Comparison of ENCODE assay signal across 8 cellular contexts in genomic region chr1:41795205-41795762, GRCh38.
DNase-seq lines count a peak whose midpoint lies in the region; ATAC-seq, FAIRE-seq and TF ChIP-seq lines count a peak whose summit lies in the region.

No MANE protein-coding gene starts in this region.

- WGBS in adrenal gland, 4 donors, result 70 to 76% (median 73%) methylated on average over 5 of the region's 5 CpGs

- ATAC-seq in WTC11 (no peak), GM18861 (IDR thresholded peaks at IDR 0.05; ENCODE audit: unreplicated experiment) (no peak)

- no peaks in the 10 kb centered on the region for H3K36me3 Mint-ChIP-seq in WTC11

- no peak overlapping the region for H3K27ac Mint-ChIP-seq in WTC11

- TF ChIP-seq POLR2A in adrenal gland (IDR thresholded peaks at IDR 0.05), result no peak

- no peak overlapping the region for H3K4me3 Mint-ChIP-seq in WTC11

- CTCF ChIA-PET in WTC11 (lab: Charles Lee), result interaction anchor here (0.8 kb wide), 2 partner anchors 15 to 279 kb away, joined by 3 read pairs; no protein-coding TSS in a partner anchor

- DNase-seq in AG09319 (ENCODE audit: extremely low read depth, low read depth) (no peak), HT-29 (ENCODE audit: low spot score) (peak; percentile 18), adrenal gland (peak in 1 of 7 donors; percentile 10), kidney (no peak), WTC11 (ENCODE audit: low spot score) (no peak), NCI-H2107 (lab: John Stamatoyannopoulos, UW) (no peak), hepatic stellate cell (ENCODE audit: low spot score) (no peak)

- H3K9ac ChIP-seq in kidney (ENCODE audit: low read length in 2 of 2), result no peak overlapping the region

- intact Hi-C loops in adrenal gland (cut with DNase I), result loop anchor here in 1 of 2 donors (10.0 kb wide), 1 partner anchor 220 kb away; no protein-coding TSS in a partner anchor
- intact Hi-C loops in kidney (cut with DNase I), result no loop called here

- no peaks in the 10 kb centered on the region for H3K9me3 Mint-ChIP-seq in WTC11

- FAIRE-seq in kidney (lab: Jason Lieb, UNC), result no peak

- no peaks in the 10 kb centered on the region for H3K9me3 ChIP-seq in adrenal gland (replicated peaks in 1 of 3)
- no peaks in the 10 kb centered on the region for H3K9me3 ChIP-seq in kidney (ENCODE audit: control insufficient read depth in 1 of 2, low read length in 2 of 2)

- no peaks in the 10 kb centered on the region for H3K27me3 ChIP-seq in adrenal gland

- 0 out of 2 replicates have a peak, but pooled peaks cover 1% of the 10 kb centered on the region for H3K4me1 Mint-ChIP-seq in WTC11

- H3K36me3 ChIP-seq in adrenal gland (replicated peaks in 1 of 2) (no peaks in the 10 kb centered on the region), kidney (ENCODE audit: control insufficient read depth in 1 of 2, insufficient read depth in 2 of 2, low read length in 2 of 2) (no peaks in the 10 kb centered on the region)

- H3K27me3 Mint-ChIP-seq in WTC11 (ENCODE audit: low read depth), result no peaks in the 10 kb centered on the region

- H3K27ac ChIP-seq in adrenal gland (no peak overlapping the region), kidney (ENCODE audit: low read depth in 2 of 2, low read length in 2 of 2) (no peak overlapping the region)

- TF ChIP-seq CTCF in AG09319 (IDR thresholded peaks at IDR 0.05; ENCODE audit: low read depth, low read length) (peak; percentile 58), adrenal gland (IDR thresholded peaks at IDR 0.05) (peak in 5 of 6 experiments; percentile 7 to 38 (median 26)), kidney (IDR thresholded peaks at IDR 0.05; ENCODE audit: borderline replicate concordance, extremely low read depth, insufficient read depth) (peak; percentile 11), WTC11 (IDR thresholded peaks at IDR 0.05) (no peak)

- no peak overlapping the region for H3K4me3 ChIP-seq in adrenal gland
- no peak overlapping the region for H3K4me3 ChIP-seq in kidney (ENCODE audit: low read length in 2 of 2)

- H3K4me1 ChIP-seq in adrenal gland (replicated peaks in 1 of 2), result peaks cover 0 to 5% of the 10 kb centered on the region in 2 donors
- no peaks in the 10 kb centered on the region for H3K4me1 ChIP-seq in kidney (ENCODE audit: control insufficient read depth in 1 of 2, insufficient read depth in 1 of 2, low read depth in 1 of 2, low read length in 2 of 2)

- POLR2A ChIA-PET in WTC11 (lab: Charles Lee), result no interaction called here

TF ChIP-seq in WTC11, 78 proteins besides CTCF, POLR2A, EP300 and RAD21 (continues in another document):
- TF ChIP-seq NR1H2 (CRISPR knock-in tag; IDR thresholded peaks at IDR 0.05) (no peak), TEAD1 (CRISPR knock-in tag; IDR thresholded peaks at IDR 0.05) (no peak), STAT6 (CRISPR knock-in tag; conservative IDR thresholded peaks at IDR 0.05; ENCODE audit: low read depth) (no peak), ZNF423 (CRISPR knock-in tag; IDR thresholded peaks at IDR 0.05) (no peak), ETV6 (CRISPR knock-in tag; IDR thresholded peaks at IDR 0.05) (no peak), ZNF671 (CRISPR knock-in tag; IDR thresholded peaks at IDR 0.05) (no peak), TEAD4 (CRISPR knock-in tag; IDR thresholded peaks at IDR 0.05) (no peak), E2F1 (CRISPR knock-in tag; IDR thresholded peaks at IDR 0.05) (no peak), FOXJ3 (CRISPR knock-in tag; IDR thresholded peaks at IDR 0.05; ENCODE audit: borderline replicate concordance) (no peak), GRHL2 (CRISPR knock-in tag; IDR thresholded peaks at IDR 0.05; ENCODE audit: insufficient replicate concordance, severe bottlenecking) (no peak), E2F5 (CRISPR knock-in tag; IDR thresholded peaks at IDR 0.05) (no peak), ZNF219 (CRISPR knock-in tag; IDR thresholded peaks at IDR 0.05; ENCODE audit: borderline replicate concordance) (no peak)
- TF ChIP-seq, protein P1, sequence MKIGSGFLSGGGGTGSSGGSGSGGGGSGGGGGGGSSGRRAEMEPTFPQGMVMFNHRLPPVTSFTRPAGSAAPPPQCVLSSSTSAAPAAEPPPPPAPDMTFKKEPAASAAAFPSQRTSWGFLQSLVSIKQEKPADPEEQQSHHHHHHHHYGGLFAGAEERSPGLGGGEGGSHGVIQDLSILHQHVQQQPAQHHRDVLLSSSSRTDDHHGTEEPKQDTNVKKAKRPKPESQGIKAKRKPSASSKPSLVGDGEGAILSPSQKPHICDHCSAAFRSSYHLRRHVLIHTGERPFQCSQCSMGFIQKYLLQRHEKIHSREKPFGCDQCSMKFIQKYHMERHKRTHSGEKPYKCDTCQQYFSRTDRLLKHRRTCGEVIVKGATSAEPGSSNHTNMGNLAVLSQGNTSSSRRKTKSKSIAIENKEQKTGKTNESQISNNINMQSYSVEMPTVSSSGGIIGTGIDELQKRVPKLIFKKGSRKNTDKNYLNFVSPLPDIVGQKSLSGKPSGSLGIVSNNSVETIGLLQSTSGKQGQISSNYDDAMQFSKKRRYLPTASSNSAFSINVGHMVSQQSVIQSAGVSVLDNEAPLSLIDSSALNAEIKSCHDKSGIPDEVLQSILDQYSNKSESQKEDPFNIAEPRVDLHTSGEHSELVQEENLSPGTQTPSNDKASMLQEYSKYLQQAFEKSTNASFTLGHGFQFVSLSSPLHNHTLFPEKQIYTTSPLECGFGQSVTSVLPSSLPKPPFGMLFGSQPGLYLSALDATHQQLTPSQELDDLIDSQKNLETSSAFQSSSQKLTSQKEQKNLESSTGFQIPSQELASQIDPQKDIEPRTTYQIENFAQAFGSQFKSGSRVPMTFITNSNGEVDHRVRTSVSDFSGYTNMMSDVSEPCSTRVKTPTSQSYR (CRISPR knock-in tag; IDR thresholded peaks at IDR 0.05), result no peak
- TF ChIP-seq, protein P2, sequence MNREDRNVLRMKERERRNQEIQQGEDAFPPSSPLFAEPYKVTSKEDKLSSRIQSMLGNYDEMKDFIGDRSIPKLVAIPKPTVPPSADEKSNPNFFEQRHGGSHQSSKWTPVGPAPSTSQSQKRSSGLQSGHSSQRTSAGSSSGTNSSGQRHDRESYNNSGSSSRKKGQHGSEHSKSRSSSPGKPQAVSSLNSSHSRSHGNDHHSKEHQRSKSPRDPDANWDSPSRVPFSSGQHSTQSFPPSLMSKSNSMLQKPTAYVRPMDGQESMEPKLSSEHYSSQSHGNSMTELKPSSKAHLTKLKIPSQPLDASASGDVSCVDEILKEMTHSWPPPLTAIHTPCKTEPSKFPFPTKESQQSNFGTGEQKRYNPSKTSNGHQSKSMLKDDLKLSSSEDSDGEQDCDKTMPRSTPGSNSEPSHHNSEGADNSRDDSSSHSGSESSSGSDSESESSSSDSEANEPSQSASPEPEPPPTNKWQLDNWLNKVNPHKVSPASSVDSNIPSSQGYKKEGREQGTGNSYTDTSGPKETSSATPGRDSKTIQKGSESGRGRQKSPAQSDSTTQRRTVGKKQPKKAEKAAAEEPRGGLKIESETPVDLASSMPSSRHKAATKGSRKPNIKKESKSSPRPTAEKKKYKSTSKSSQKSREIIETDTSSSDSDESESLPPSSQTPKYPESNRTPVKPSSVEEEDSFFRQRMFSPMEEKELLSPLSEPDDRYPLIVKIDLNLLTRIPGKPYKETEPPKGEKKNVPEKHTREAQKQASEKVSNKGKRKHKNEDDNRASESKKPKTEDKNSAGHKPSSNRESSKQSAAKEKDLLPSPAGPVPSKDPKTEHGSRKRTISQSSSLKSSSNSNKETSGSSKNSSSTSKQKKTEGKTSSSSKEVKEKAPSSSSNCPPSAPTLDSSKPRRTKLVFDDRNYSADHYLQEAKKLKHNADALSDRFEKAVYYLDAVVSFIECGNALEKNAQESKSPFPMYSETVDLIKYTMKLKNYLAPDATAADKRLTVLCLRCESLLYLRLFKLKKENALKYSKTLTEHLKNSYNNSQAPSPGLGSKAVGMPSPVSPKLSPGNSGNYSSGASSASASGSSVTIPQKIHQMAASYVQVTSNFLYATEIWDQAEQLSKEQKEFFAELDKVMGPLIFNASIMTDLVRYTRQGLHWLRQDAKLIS (CRISPR knock-in tag; IDR thresholded peaks at IDR 0.05; ENCODE audit: borderline replicate concordance), result no peak
